In genomic region chr17:67324330-67324729, GRCh38 we compare ENCODE assay signal across 21 cellular contexts.
"Had no signal": no experiment of that assay in that cellular context is flagged by ENCODE, and none has a peak within 500 bp of the region (broad histone marks: within the 10 kb centered on the region; RNA-seq: fewer than 3 reads in every experiment).

No MANE protein-coding gene starts in this region.

- ATAC-seq: T-cell had no signal

- FAIRE-seq: RCC 7860 had no signal

- DNase-seq: Karpas-422, KG1, MG63, NCI-H1105 treated with DMSO at 0.1 percent for 48 hours, NCI-H1417 treated with DMSO at 0.1 percent for 48 hours, NCI-H146, NCI-H187, NCI-H2029, NCI-H2081 treated with DMSO at 0.1 percent for 48 hours, NCI-H2171, NCI-H226, NCI-H446, NCI-H510A, NCI-H524 treated with DMSO at 0.1 percent for 48 hours, NCI-H69, NCI-H774, SHP77, SK-N-SH, SW 1271, T-cell had no signal
